In genomic region chr16:47016700-47017133, GRCh38 we compare ENCODE assay signal across 8 cellular contexts. TPM values are rescaled to one million over a fixed set of nuclear protein-coding genes. Genes with fewer than 3 reads are reported as not detected.
DNase-seq lines count a peak whose midpoint lies in the region; ATAC-seq lines count a peak whose summit lies in the region.

No MANE protein-coding gene starts in this region.

- peak overlapping the region; percentile 60 for H3K4me3 Mint-ChIP-seq in T-helper 17 cell
- no peak overlapping the region for H3K4me3 Mint-ChIP-seq in stimulated activated memory B cell treated with anti-CD40 and anti-IgM and Interleukin-4, amounts not matched to agents 10 μg/mL and 1 μg/mL and 100 μg/mL, for 72 hours

- no peaks in the 10 kb centered on the region for H3K9me3 ChIP-seq in T-helper 17 cell (ENCODE audit: control insufficient read depth, low read length, poor library complexity, severe bottlenecking)

- H3K9me3 Mint-ChIP-seq in stimulated activated memory B cell treated with anti-CD40 and anti-IgM and Interleukin-4, amounts not matched to agents 10 μg/mL and 1 μg/mL and 100 μg/mL, for 72 hours = no peaks in the 10 kb centered on the region

- H3K4me1 Mint-ChIP-seq in T-helper 17 cell = peaks cover 13% of the 10 kb centered on the region
- H3K4me1 Mint-ChIP-seq in stimulated activated memory B cell treated with anti-CD40 and anti-IgM and Interleukin-4, amounts not matched to agents 10 μg/mL and 1 μg/mL and 100 μg/mL, for 72 hours = peaks cover 28% of the 10 kb centered on the region

- ATAC-seq in HG02852 (IDR thresholded peaks at IDR 0.05; ENCODE audit: unreplicated experiment) (peak; percentile 55), T-helper 17 cell (peak; percentile 79)
- peak; percentile 69 for ATAC-seq in stimulated activated memory B cell treated with anti-CD40 and anti-IgM and Interleukin-4, amounts not matched to agents 10 μg/mL and 1 μg/mL and 100 μg/mL, for 72 hours

- H3K27ac Mint-ChIP-seq in T-helper 17 cell = peak overlapping the region; percentile 88
- H3K27ac Mint-ChIP-seq in stimulated activated memory B cell treated with anti-CD40 and anti-IgM and Interleukin-4, amounts not matched to agents 10 μg/mL and 1 μg/mL and 100 μg/mL, for 72 hours = peak overlapping the region; percentile 1

- peak; percentile 5 for DNase-seq in activated naive CD4-positive, alpha-beta T cell treated with Interleukin-2 at 50 U/mL for 16 hours
- DNase-seq in activated naive CD4-positive, alpha-beta T cell treated with anti-CD3 and anti-CD28 coated beads, Interleukin-2, amount 50 U/mL, for 16 hours = no peak
- DNase-seq in T-helper 17 cell (no peak), kidney glomerular epithelial cell (lab: John Stamatoyannopoulos, UW) (no peak), hippocampal formation (lab: John Stamatoyannopoulos, UW) (no peak)
- DNase-seq in activated CD4-positive, CD25-positive, alpha-beta regulatory T cell (lab: John Stamatoyannopoulos, UW) = no peak

- H3K27me3 Mint-ChIP-seq in T-helper 17 cell = no peaks in the 10 kb centered on the region
- H3K27me3 Mint-ChIP-seq in stimulated activated memory B cell treated with anti-CD40 and anti-IgM and Interleukin-4, amounts not matched to agents 10 μg/mL and 1 μg/mL and 100 μg/mL, for 72 hours = no peaks in the 10 kb centered on the region

- H3K36me3 Mint-ChIP-seq in T-helper 17 cell (ENCODE audit: low read depth) = no peaks in the 10 kb centered on the region
- H3K36me3 Mint-ChIP-seq in stimulated activated memory B cell treated with anti-CD40 and anti-IgM and Interleukin-4, amounts not matched to agents 10 μg/mL and 1 μg/mL and 100 μg/mL, for 72 hours = no peaks in the 10 kb centered on the region

RNA-seq across cellular contexts. Expression of gene DNAJA2, which starts 43.2 kb away (rescaled TPM):
- total RNA-seq in T-helper 17 cell = 10 to 100 TPM; 73.8 to 74.9 TPM
